ENCODE assay signal across 2 cellular contexts in the genomic region with DNA sequence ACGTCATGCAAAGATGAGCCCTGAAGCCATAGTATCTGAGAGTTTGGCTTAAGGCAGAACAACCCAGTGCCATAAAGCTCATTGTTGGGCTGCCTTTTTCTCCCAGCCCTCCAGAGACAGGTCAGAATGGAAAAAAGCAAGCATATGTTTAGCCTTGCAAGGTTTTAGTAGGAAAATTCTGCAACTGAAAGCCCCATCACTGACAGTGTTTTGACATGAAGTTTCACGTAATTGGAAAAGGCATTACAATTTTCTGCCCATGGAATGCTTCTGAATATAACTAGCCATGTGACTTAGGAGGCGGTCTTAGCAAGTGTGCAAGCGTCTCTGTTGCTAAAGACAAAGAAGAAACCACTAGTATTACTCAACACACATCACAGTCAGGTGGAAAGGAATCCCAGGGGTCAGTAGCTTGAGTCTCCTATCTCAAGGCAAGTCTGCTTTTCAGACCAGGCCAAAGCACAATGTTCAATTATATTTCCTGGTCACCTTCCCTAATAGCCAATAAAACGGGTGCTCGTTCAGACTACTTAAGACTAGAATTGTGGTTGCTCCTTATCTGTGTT.
TF ChIP-seq lines count a peak whose summit lies in the region.

No MANE protein-coding gene starts in this region.

TF ChIP-seq in GM23338, 12 proteins besides CTCF, POLR2A, EP300 and RAD21 (continued from another document):
- TF ChIP-seq, protein P1, sequence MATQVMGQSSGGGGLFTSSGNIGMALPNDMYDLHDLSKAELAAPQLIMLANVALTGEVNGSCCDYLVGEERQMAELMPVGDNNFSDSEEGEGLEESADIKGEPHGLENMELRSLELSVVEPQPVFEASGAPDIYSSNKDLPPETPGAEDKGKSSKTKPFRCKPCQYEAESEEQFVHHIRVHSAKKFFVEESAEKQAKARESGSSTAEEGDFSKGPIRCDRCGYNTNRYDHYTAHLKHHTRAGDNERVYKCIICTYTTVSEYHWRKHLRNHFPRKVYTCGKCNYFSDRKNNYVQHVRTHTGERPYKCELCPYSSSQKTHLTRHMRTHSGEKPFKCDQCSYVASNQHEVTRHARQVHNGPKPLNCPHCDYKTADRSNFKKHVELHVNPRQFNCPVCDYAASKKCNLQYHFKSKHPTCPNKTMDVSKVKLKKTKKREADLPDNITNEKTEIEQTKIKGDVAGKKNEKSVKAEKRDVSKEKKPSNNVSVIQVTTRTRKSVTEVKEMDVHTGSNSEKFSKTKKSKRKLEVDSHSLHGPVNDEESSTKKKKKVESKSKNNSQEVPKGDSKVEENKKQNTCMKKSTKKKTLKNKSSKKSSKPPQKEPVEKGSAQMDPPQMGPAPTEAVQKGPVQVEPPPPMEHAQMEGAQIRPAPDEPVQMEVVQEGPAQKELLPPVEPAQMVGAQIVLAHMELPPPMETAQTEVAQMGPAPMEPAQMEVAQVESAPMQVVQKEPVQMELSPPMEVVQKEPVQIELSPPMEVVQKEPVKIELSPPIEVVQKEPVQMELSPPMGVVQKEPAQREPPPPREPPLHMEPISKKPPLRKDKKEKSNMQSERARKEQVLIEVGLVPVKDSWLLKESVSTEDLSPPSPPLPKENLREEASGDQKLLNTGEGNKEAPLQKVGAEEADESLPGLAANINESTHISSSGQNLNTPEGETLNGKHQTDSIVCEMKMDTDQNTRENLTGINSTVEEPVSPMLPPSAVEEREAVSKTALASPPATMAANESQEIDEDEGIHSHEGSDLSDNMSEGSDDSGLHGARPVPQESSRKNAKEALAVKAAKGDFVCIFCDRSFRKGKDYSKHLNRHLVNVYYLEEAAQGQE (IDR thresholded peaks at IDR 0.05; ENCODE audit: unreplicated experiment): no peak
- TF ChIP-seq EZH2phosphoT487 (IDR thresholded peaks at IDR 0.05; ENCODE audit: unreplicated experiment) (no peak), ETS1 (IDR thresholded peaks at IDR 0.05) (no peak), EZH2 (IDR thresholded peaks at IDR 0.05; ENCODE audit: low read depth, unreplicated experiment) (no peak), STAT1 (IDR thresholded peaks at IDR 0.05; ENCODE audit: unreplicated experiment) (no peak), JUNB (IDR thresholded peaks at IDR 0.05; ENCODE audit: unreplicated experiment) (no peak), POLR2AphosphoS5 (IDR thresholded peaks at IDR 0.05; ENCODE audit: low read depth) (no peak), ZNF114 (CRISPR knock-in tag; IDR thresholded peaks at IDR 0.05) (no peak)
- TF ChIP-seq, protein P2, sequence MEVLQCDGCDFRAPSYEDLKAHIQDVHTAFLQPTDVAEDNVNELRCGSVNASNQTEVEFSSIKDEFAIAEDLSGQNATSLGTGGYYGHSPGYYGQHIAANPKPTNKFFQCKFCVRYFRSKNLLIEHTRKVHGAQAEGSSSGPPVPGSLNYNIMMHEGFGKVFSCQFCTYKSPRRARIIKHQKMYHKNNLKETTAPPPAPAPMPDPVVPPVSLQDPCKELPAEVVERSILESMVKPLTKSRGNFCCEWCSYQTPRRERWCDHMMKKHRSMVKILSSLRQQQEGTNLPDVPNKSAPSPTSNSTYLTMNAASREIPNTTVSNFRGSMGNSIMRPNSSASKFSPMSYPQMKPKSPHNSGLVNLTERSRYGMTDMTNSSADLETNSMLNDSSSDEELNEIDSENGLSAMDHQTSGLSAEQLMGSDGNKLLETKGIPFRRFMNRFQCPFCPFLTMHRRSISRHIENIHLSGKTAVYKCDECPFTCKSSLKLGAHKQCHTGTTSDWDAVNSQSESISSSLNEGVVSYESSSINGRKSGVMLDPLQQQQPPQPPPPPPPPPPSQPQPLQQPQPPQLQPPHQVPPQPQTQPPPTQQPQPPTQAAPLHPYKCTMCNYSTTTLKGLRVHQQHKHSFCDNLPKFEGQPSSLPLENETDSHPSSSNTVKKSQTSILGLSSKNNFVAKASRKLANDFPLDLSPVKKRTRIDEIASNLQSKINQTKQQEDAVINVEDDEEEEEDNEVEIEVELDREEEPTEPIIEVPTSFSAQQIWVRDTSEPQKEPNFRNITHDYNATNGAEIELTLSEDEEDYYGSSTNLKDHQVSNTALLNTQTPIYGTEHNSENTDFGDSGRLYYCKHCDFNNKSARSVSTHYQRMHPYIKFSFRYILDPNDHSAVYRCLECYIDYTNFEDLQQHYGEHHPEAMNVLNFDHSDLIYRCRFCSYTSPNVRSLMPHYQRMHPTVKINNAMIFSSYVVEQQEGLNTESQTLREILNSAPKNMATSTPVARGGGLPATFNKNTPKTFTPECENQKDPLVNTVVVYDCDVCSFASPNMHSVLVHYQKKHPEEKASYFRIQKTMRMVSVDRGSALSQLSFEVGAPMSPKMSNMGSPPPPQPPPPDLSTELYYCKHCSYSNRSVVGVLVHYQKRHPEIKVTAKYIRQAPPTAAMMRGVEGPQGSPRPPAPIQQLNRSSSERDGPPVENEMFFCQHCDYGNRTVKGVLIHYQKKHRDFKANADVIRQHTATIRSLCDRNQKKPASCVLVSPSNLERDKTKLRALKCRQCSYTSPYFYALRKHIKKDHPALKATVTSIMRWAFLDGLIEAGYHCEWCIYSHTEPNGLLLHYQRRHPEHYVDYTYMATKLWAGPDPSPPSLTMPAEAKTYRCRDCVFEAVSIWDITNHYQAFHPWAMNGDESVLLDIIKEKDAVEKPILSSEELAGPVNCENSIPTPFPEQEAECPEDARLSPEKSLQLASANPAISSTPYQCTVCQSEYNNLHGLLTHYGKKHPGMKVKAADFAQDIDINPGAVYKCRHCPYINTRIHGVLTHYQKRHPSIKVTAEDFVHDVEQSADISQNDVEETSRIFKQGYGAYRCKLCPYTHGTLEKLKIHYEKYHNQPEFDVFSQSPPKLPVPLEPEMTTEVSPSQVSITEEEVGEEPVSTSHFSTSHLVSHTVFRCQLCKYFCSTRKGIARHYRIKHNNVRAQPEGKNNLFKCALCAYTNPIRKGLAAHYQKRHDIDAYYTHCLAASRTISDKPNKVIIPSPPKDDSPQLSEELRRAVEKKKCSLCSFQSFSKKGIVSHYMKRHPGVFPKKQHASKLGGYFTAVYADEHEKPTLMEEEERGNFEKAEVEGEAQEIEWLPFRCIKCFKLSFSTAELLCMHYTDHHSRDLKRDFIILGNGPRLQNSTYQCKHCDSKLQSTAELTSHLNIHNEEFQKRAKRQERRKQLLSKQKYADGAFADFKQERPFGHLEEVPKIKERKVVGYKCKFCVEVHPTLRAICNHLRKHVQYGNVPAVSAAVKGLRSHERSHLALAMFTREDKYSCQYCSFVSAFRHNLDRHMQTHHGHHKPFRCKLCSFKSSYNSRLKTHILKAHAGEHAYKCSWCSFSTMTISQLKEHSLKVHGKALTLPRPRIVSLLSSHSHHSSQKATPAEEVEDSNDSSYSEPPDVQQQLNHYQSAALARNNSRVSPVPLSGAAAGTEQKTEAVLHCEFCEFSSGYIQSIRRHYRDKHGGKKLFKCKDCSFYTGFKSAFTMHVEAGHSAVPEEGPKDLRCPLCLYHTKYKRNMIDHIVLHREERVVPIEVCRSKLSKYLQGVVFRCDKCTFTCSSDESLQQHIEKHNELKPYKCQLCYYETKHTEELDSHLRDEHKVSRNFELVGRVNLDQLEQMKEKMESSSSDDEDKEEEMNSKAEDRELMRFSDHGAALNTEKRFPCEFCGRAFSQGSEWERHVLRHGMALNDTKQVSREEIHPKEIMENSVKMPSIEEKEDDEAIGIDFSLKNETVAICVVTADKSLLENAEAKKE (CRISPR knock-in tag; IDR thresholded peaks at IDR 0.05): no peak

TF ChIP-seq in neural cell, 6 proteins besides CTCF, POLR2A, EP300 and RAD21 (continued from another document):
- TF ChIP-seq, protein P1 (IDR thresholded peaks at IDR 0.05; ENCODE audit: borderline replicate concordance): peak; percentile 97
- peak; percentile 69 for TF ChIP-seq POLR2AphosphoS5 (IDR thresholded peaks at IDR 0.05)
- TF ChIP-seq EZH2 (IDR thresholded peaks at IDR 0.05; ENCODE audit: borderline replicate concordance, insufficient read depth, low read length, poor library complexity, severe bottlenecking): no peak
